ENCODE assay signal across 10 cellular contexts in genomic region chr13:35474551-35474950, GRCh38.
DNase-seq lines count a peak whose midpoint lies in the region; ATAC-seq and FAIRE-seq lines count a peak whose summit lies in the region.
"Had no signal": no experiment of that assay in that cellular context is flagged by ENCODE, and none has a peak within 500 bp of the region (broad histone marks: within the 10 kb centered on the region; RNA-seq: fewer than 3 reads in every experiment).

No MANE protein-coding gene starts in this region.

- no peak for ATAC-seq in GM19035 (IDR thresholded peaks at IDR 0.05; ENCODE audit: unreplicated experiment)

- peak; percentile 36 for DNase-seq in EH (ENCODE audit: low read depth)
- DNase-seq in NCI-H524 treated with DMSO at 0.1 percent for 48 hours (lab: John Stamatoyannopoulos, UW), result peak; percentile 51
- DNase-seq in fibroblast of peridontal ligament (ENCODE audit: extremely low read depth), result peak; percentile 47
- no peak for DNase-seq in skeletal muscle cell (ENCODE audit: low read depth)
- no peak for DNase-seq in DMS53 (lab: John Stamatoyannopoulos, UW)
- no peak for DNase-seq in HUDEP-2 (lab: John Stamatoyannopoulos, UW; ENCODE audit: unreplicated experiment in 76 of 76)
- no peak for DNase-seq in RCC 7860 (ENCODE audit: low spot score)
- DNase-seq: kidney, NCI-H510A treated with DMSO at 0.1 percent for 48 hours had no signal

- FAIRE-seq in RCC 7860 (lab: Jason Lieb, UNC), result no peak

- H3K4me3 ChIP-seq in skeletal muscle cell (ENCODE audit: low read depth, low read length), result peak overlapping the region; percentile 76

Comparison
In these comparisons a context has a peak if more than half of its experiments do, and no peak if none do; other contexts are left out.
1. DNase-seq: peak in EH (single experiment), NCI-H524 treated with DMSO at 0.1 percent for 48 hours (single experiment) and fibroblast of peridontal ligament (single experiment); none in skeletal muscle cell (single experiment), DMS53 (single experiment), HUDEP-2 (0 of 76) and RCC 7860 (single experiment).